8 cellular contexts compared by ENCODE assay signal in genomic region chr20:35146299-35146921, GRCh38. TPM values are rescaled to one million over a fixed set of nuclear protein-coding genes. Genes with fewer than 3 reads are reported as not detected.
DNase-seq lines count a peak whose midpoint lies in the region; ATAC-seq and TF ChIP-seq lines count a peak whose summit lies in the region.

No MANE protein-coding gene starts in this region.

- TF ChIP-seq CTCF in heart left ventricle (IDR thresholded peaks at IDR 0.05) (no peak), prostate gland (IDR thresholded peaks at IDR 0.05) (no peak)

- no peaks in the 10 kb centered on the region for H3K9me3 ChIP-seq in Karpas-422 (ENCODE audit: low read length)
- no peaks in the 10 kb centered on the region for H3K9me3 ChIP-seq in heart left ventricle
- H3K9me3 ChIP-seq in prostate gland = no peaks in the 10 kb centered on the region

- H3K4me1 Mint-ChIP-seq in activated naive CD4-positive, alpha-beta T cell treated with anti-CD3 and anti-CD28 coated beads, Interleukin-2, amount 50 U/mL, for 24 hours = peaks cover 36% of the 10 kb centered on the region
- H3K4me1 Mint-ChIP-seq in activated T-cell treated with anti-CD3 and anti-CD28 coated beads, Interleukin-2, amount 50 U/mL, for 72 hours (ENCODE audit: low read depth) = peaks cover 30% of the 10 kb centered on the region

- H3K79me2 ChIP-seq in Karpas-422 (ENCODE audit: low read length) = peaks cover 9% of the 10 kb centered on the region

- TF ChIP-seq POLR2A in heart left ventricle (IDR thresholded peaks at IDR 0.05) (no peak), prostate gland (IDR thresholded peaks at IDR 0.05) (no peak)

- intact Hi-C loops in heart left ventricle (cut with DNase I) (loop anchor here (1.0 to 10.0 kb wide), 12 partner anchors 26 to 288 kb away; partner anchors contain the start of genes MMP24OS (in 2 of the 10), TRPC4AP (in 2 of the 10), GDF5 (in 1 of the 10) and PROCR (in 1 of the 10)), prostate gland (cut with DNase I) (loop anchor here (2.0 to 5.0 kb wide), 2 partner anchors 62 to 121 kb away; no protein-coding TSS in a partner anchor)

- H3K4me3 ChIP-seq in Karpas-422 (ENCODE audit: low read length) (peak overlapping the region; percentile 91), heart left ventricle (peak overlapping the region; percentile 60 to 91 (median 75)), prostate gland (peak overlapping the region; percentile 59 to 76)

- H3K4me1 ChIP-seq in Karpas-422 (ENCODE audit: low read length) (peaks cover 28% of the 10 kb centered on the region), heart left ventricle (peaks cover 0 to 40% (median 14%) of the 10 kb centered on the region in 12 donors), prostate gland (replicated peaks) (peaks cover 5% of the 10 kb centered on the region)

- no peak for DNase-seq in activated naive CD4-positive, alpha-beta T cell (lab: John Stamatoyannopoulos, UW)
- DNase-seq in Karpas-422 (peak; percentile 56), heart left ventricle (peak in 2 of 5 donors; percentile 22 to 67), prostate gland (ENCODE audit: low spot score) (no peak), NCI-H2196 treated with DMSO at 0.1 percent for 48 hours (lab: John Stamatoyannopoulos, UW; ENCODE audit: unreplicated experiment) (no peak)
- peak in 1 of 2 donors; percentile 26 for DNase-seq in activated T-cell treated with anti-CD3 and anti-CD28 coated beads, Interleukin-2, amount 50 U/mL, for 72 hours

- H3K27me3 Mint-ChIP-seq in activated naive CD4-positive, alpha-beta T cell treated with anti-CD3 and anti-CD28 coated beads, Interleukin-2, amount 50 U/mL, for 24 hours = no peaks in the 10 kb centered on the region
- H3K27me3 Mint-ChIP-seq in activated T-cell treated with anti-CD3 and anti-CD28 coated beads, Interleukin-2, amount 50 U/mL, for 72 hours (ENCODE audit: low read depth) = no peaks in the 10 kb centered on the region

- peak overlapping the region; percentile 95 for H3K4me3 Mint-ChIP-seq in activated naive CD4-positive, alpha-beta T cell treated with anti-CD3 and anti-CD28 coated beads, Interleukin-2, amount 50 U/mL, for 24 hours
- peak overlapping the region; percentile 90 to 96 for H3K4me3 Mint-ChIP-seq in activated T-cell treated with anti-CD3 and anti-CD28 coated beads, Interleukin-2, amount 50 U/mL, for 72 hours

- H3K36me3 Mint-ChIP-seq in activated naive CD4-positive, alpha-beta T cell treated with anti-CD3 and anti-CD28 coated beads, Interleukin-2, amount 50 U/mL, for 24 hours = peaks cover 1% of the 10 kb centered on the region
- peaks cover 3 to 4% of the 10 kb centered on the region in 2 donors for H3K36me3 Mint-ChIP-seq in activated T-cell treated with anti-CD3 and anti-CD28 coated beads, Interleukin-2, amount 50 U/mL, for 72 hours (ENCODE audit: insufficient read depth in 2 of 2)

- no peaks in the 10 kb centered on the region for H3K9me2 ChIP-seq in Karpas-422 (replicated peaks; ENCODE audit: insufficient read depth, low read length)

- peak overlapping the region; percentile 74 for H3K9ac ChIP-seq in Karpas-422 (ENCODE audit: low read length)

- 0 out of 2 replicates have a peak overlapping the region, but pooled peaks have one; percentile 14 for H3K27ac ChIP-seq in Karpas-422 (ENCODE audit: low read length)
- H3K27ac ChIP-seq in heart left ventricle = peak overlapping the region; percentile 18 to 88 (median 76)
- H3K27ac ChIP-seq in prostate gland = peak overlapping the region; percentile 71 to 73

- H3K4me2 ChIP-seq in Karpas-422 (ENCODE audit: low read depth, low read length, poor library complexity, severe bottlenecking) = peak overlapping the region; percentile 86

- H2AFZ ChIP-seq in Karpas-422 (ENCODE audit: low read length) = peak overlapping the region; percentile 46

- WGBS in heart left ventricle, 4 donors = 7 to 16% (median 9%) methylated on average over 10 to 23 of the region's 23 CpGs
- WGBS in prostate gland = 5% methylated on average over 23 of the region's 23 CpGs

- no peaks in the 10 kb centered on the region for H4K20me1 ChIP-seq in Karpas-422 (ENCODE audit: insufficient read depth, low read depth, low read length)

- peak overlapping the region; percentile 91 for H3K27ac Mint-ChIP-seq in activated naive CD4-positive, alpha-beta T cell treated with anti-CD3 and anti-CD28 coated beads, Interleukin-2, amount 50 U/mL, for 24 hours
- peak overlapping the region; percentile 93 for H3K27ac Mint-ChIP-seq in activated T-cell treated with anti-CD3 and anti-CD28 coated beads, Interleukin-2, amount 50 U/mL, for 72 hours

- no peaks in the 10 kb centered on the region for H3K9me3 Mint-ChIP-seq in activated naive CD4-positive, alpha-beta T cell treated with anti-CD3 and anti-CD28 coated beads, Interleukin-2, amount 50 U/mL, for 24 hours
- H3K9me3 Mint-ChIP-seq in activated T-cell treated with anti-CD3 and anti-CD28 coated beads, Interleukin-2, amount 50 U/mL, for 72 hours = no peaks in the 10 kb centered on the region

- no peaks in the 10 kb centered on the region for H3K27me3 ChIP-seq in Karpas-422 (ENCODE audit: low read length)
- no peaks in the 10 kb centered on the region for H3K27me3 ChIP-seq in heart left ventricle
- H3K27me3 ChIP-seq in prostate gland (replicated peaks; ENCODE audit: insufficient read depth) = no peaks in the 10 kb centered on the region

- H3K36me3 ChIP-seq in Karpas-422 (ENCODE audit: insufficient read depth, low read length) = 0 out of 2 replicates have a peak, but pooled peaks cover 4% of the 10 kb centered on the region
- peaks cover 0 to 36% (median 23%) of the 10 kb centered on the region in 9 donors for H3K36me3 ChIP-seq in heart left ventricle
- H3K36me3 ChIP-seq in prostate gland = no peaks in the 10 kb centered on the region

- ATAC-seq in activated T-cell treated with anti-CD3 and anti-CD28 coated beads, Interleukin-2, amount 50 U/mL, for 72 hours (replicated peaks in 1 of 2) = peak; percentile 10 to 19
- ATAC-seq in heart left ventricle = peak in 3 of 4 donors; percentile 2 to 14 (median 12)
- no peak for ATAC-seq in GM21717 (IDR thresholded peaks at IDR 0.05; ENCODE audit: unreplicated experiment)

RNA-seq across cellular contexts. Expression of gene EDEM2, which starts 0.7 kb away (rescaled TPM):
- total RNA-seq in Karpas-422 (2014; rRNA removed; shearing (Covaris generic); ENCODE audit: low replicate concordance) = 24.9 and 28.5 TPM in 2 replicates
- total RNA-seq in activated T-cell treated with anti-CD3 and anti-CD28 coated beads, Interleukin-2, amount 50 U/mL, for 72 hours = 10 to 100 TPM; 33.5 to 35.8 TPM
- total RNA-seq in heart left ventricle = 10 to 100 TPM in 8 of 9 donors, 1 to 10 TPM in 1; 9.5 to 30.3 (median 14.4) TPM
- 10 to 100 TPM in 1 of 2 donors, 1 to 10 TPM in 1; 6.0 to 29.7 TPM for polyA plus RNA-seq in heart left ventricle
- 10 to 100 TPM; 27.1 to 30.0 TPM for total RNA-seq in prostate gland

RNA-seq across cellular contexts. Expression of gene PROCR, which starts 25.5 kb away (rescaled TPM):
- total RNA-seq in Karpas-422 (2014; rRNA removed; shearing (Covaris generic); ENCODE audit: low replicate concordance) = not detected in 2 replicates
- total RNA-seq in activated T-cell treated with anti-CD3 and anti-CD28 coated beads, Interleukin-2, amount 50 U/mL, for 72 hours = 1 to 10 TPM; 1.1 to 1.7 TPM
- total RNA-seq in heart left ventricle (10 to 100 TPM in 4 of 9 donors, 1 to 10 TPM in 5; 2.5 to 64.6 (median 9.9) TPM), prostate gland (10 to 100 TPM; 11.2 to 17.6 TPM)
- 10 to 100 TPM; 11.9 to 13.2 TPM for polyA plus RNA-seq in heart left ventricle

RNA-seq across cellular contexts. Expression of gene TRPC4AP, which starts 53.8 kb away (rescaled TPM):
- 30.3 and 41.3 TPM in 2 replicates for total RNA-seq in Karpas-422 (2014; rRNA removed; shearing (Covaris generic); ENCODE audit: low replicate concordance)
- total RNA-seq in activated T-cell treated with anti-CD3 and anti-CD28 coated beads, Interleukin-2, amount 50 U/mL, for 72 hours = 10 to 100 TPM; 72.8 to 78.6 TPM
- total RNA-seq in heart left ventricle (10 to 100 TPM; 31.5 to 51.8 (median 38.6) TPM), prostate gland (10 to 100 TPM; 65.4 to 76.6 TPM)
- 10 to 100 TPM; 21.2 to 42.7 TPM for polyA plus RNA-seq in heart left ventricle

Comparison
In these comparisons a context has a peak if more than half of its experiments do, and no peak if none do; other contexts are left out.
1. H3K27ac ChIP-seq: peak in every context shown above with its lines; median percentile 76 in heart left ventricle; 72 in prostate gland; 14 in Karpas-422.